ENCODE assay signal across 22 cellular contexts in genomic region chr6:147065786-147066185, GRCh38.
DNase-seq lines count a peak whose midpoint lies in the region; ATAC-seq and TF ChIP-seq lines count a peak whose summit lies in the region.
"Had no signal": no experiment of that assay in that cellular context is flagged by ENCODE, and none has a peak within 500 bp of the region (broad histone marks: within the 10 kb centered on the region; RNA-seq: fewer than 3 reads in every experiment).

No MANE protein-coding gene starts in this region.

- TF ChIP-seq CTCF in ascending aorta (IDR thresholded peaks at IDR 0.05) = no peak

- no peaks in the 10 kb centered on the region for H3K9me3 ChIP-seq in ascending aorta
- H3K9me3 ChIP-seq: psoas muscle had no signal

- intact Hi-C loops in ascending aorta (cut with DNase I) = no loop called here

- peak; percentile 81 for DNase-seq in DMS153 treated with DMSO at 0.1 percent for 48 hours (lab: John Stamatoyannopoulos, UW; ENCODE audit: unreplicated experiment)
- peak; percentile 78 for DNase-seq in NCI-H1105 (lab: John Stamatoyannopoulos, UW)
- DNase-seq in NCI-H69 (lab: John Stamatoyannopoulos, UW) = peak; percentile 92
- DNase-seq in ascending aorta (ENCODE audit: low spot score in 2 of 2) = no peak
- no peak for DNase-seq in NOMO-1 (lab: John Stamatoyannopoulos, UW; ENCODE audit: unreplicated experiment in 2 of 2)
- no peak for DNase-seq in kidney tubule cell (ENCODE audit: low spot score)
- DNase-seq: activated CD4-positive, alpha-beta T cell treated with anti-CD3 and anti-CD28 coated beads for 36 hours; CD4-positive, alpha-beta T cell; DMS79 treated with DMSO at 0.1 percent for 48 hours; H9; heart left ventricle; KG1; left ventricle myocardium inferior; NCI-H446 treated with DMSO at 0.1 percent for 48 hours; psoas muscle; Right ventricle myocardium superior; stimulated activated CD4-positive, alpha-beta T cell treated with anti-CD3 and anti-CD28 coated beads, Interleukin-2, amount 100 ng/mL, for 48 hours; trophoblast cell had no signal

- peak; percentile 73 for ATAC-seq in esophagus mucosa
- ATAC-seq in HG03280 (IDR thresholded peaks at IDR 0.05; ENCODE audit: unreplicated experiment) = no peak
- ATAC-seq: activated CD4-positive, alpha-beta T cell treated with anti-CD3 and anti-CD28 coated beads for 36 hours; heart left ventricle; psoas muscle had no signal

- no peaks in the 10 kb centered on the region for H3K36me3 ChIP-seq in ascending aorta
- H3K36me3 ChIP-seq: heart left ventricle, neural progenitor cell had no signal

- H3K4me3 ChIP-seq in ascending aorta = no peak overlapping the region
- H3K4me3 ChIP-seq: heart left ventricle, left ventricle myocardium inferior, neural progenitor cell, psoas muscle, smooth muscle cell had no signal

- H3K27me3 ChIP-seq in ascending aorta = no peaks in the 10 kb centered on the region
- H3K27me3 ChIP-seq: heart left ventricle, neural progenitor cell had no signal

- no peak overlapping the region for H3K27ac ChIP-seq in ascending aorta
- H3K27ac ChIP-seq: heart left ventricle, left ventricle myocardium inferior, neural progenitor cell, psoas muscle had no signal

- H3K4me1 ChIP-seq in ascending aorta = no peaks in the 10 kb centered on the region
- H3K4me1 ChIP-seq: left ventricle myocardium inferior, neural progenitor cell, psoas muscle had no signal

Comparison
In these comparisons a context has a peak if more than half of its experiments do, and no peak if none do; other contexts are left out.
1. DNase-seq: peak in DMS153 treated with DMSO at 0.1 percent for 48 hours (single experiment), NCI-H1105 (single experiment) and NCI-H69 (single experiment); none in ascending aorta (0 of 2), NOMO-1 (0 of 2) and kidney tubule cell (single experiment).